In the genomic region with DNA sequence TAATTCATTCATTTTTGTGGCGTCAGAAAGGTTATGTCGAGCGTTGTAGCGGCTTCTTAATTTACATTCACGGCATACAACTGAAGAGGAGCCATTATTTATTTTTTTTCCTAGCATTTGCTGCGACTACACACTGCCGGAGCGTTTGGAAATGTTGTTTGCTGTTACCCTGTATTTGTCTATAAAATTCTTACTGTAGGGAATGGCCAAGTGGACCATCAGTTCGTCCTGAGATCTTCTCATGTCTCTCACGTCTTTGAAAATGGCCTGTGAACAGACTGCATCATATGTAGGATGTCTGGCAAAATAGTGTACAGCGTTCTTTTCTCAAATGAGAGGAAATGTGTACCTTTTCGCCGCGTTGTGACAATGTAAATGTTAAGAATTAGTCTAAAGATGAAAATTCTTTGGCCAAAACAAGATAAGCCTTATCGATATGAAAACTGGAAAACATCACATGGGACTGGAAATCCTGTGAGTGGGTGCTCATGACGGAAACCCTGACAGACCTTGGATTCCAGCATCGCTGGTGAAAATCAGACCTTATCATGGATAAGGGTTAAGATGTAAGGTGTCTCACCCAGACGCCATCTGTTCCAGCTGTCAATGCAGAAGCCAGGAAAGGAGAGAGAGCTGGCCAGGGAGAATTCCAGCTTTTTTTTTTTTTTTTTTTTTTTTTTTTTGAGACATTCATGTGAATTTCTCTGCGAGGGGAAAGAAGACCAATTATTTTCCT, we compare ENCODE assay signal across 8 cellular contexts. TPM values are rescaled to one million over a fixed set of nuclear protein-coding genes. Genes with fewer than 3 reads are reported as not detected.
A peak's percentile ranks its signal among the peaks of the same experiment; 100 is the strongest.
DNase-seq lines count a peak whose midpoint lies in the region; ATAC-seq and TF ChIP-seq lines count a peak whose summit lies in the region.

No MANE protein-coding gene starts in this region.

- intact Hi-C loops in Calu3 (cut with micrococcal nuclease; ENCODE audit: unreplicated experiment): loop anchor here (10.0 kb wide), 2 partner anchors 84 to 146 kb away; a partner anchor contains a TSS

- H3K27ac ChIP-seq in cingulate gyrus (ENCODE audit: low read depth, low read length): peak overlapping the region; percentile 3

- H3K27me3 Mint-ChIP-seq in Calu3 (ENCODE audit: unreplicated experiment): no peaks in the 10 kb centered on the region
- no peaks in the 10 kb centered on the region for H3K27me3 Mint-ChIP-seq in natural killer cell treated with Interleukin-12 subunit alpha and Interleukin-12 subunit beta and Interleukin-15 and Interleukin-18, amount 100 ng/mL, for 72 hours

- no peaks in the 10 kb centered on the region for H3K9me3 Mint-ChIP-seq in Calu3 (ENCODE audit: low read depth, unreplicated experiment)
- H3K9me3 Mint-ChIP-seq in natural killer cell treated with Interleukin-12 subunit alpha and Interleukin-12 subunit beta and Interleukin-15 and Interleukin-18, amount 100 ng/mL, for 72 hours: no peaks in the 10 kb centered on the region

- DNase-seq in Calu3 (no peak), NCI-H2171 (lab: John Stamatoyannopoulos, UW) (peak; percentile 76), SHP77 (lab: John Stamatoyannopoulos, UW) (no peak)
- no peak for DNase-seq in natural killer cell treated with Interleukin-12 subunit alpha and Interleukin-12 subunit beta and Interleukin-15 and Interleukin-18, amount 100 ng/mL, for 72 hours (ENCODE audit: low spot score)

- peak overlapping the region; percentile 73 for H3K27ac Mint-ChIP-seq in Calu3 (ENCODE audit: unreplicated experiment)
- peak overlapping the region; percentile 80 to 94 for H3K27ac Mint-ChIP-seq in natural killer cell treated with Interleukin-12 subunit alpha and Interleukin-12 subunit beta and Interleukin-15 and Interleukin-18, amount 100 ng/mL, for 72 hours

- TSS peak; percentile 71 for BruUV-seq in Calu3 (replicated peaks; lab: Mats Ljungman, UMichigan)

- no peak for ATAC-seq in natural killer cell treated with Interleukin-12 subunit alpha and Interleukin-12 subunit beta and Interleukin-15 and Interleukin-18, amount 100 ng/mL, for 72 hours
- no peak for ATAC-seq in GM21825 (IDR thresholded peaks at IDR 0.05; ENCODE audit: unreplicated experiment)
- no peak for ATAC-seq in GM21367 (IDR thresholded peaks at IDR 0.05; ENCODE audit: unreplicated experiment)
- ATAC-seq in GM19328 (IDR thresholded peaks at IDR 0.05; ENCODE audit: unreplicated experiment): no peak

- peaks cover 24% of the 10 kb centered on the region for H3K4me1 Mint-ChIP-seq in Calu3 (ENCODE audit: low read depth, unreplicated experiment)
- H3K4me1 Mint-ChIP-seq in natural killer cell treated with Interleukin-12 subunit alpha and Interleukin-12 subunit beta and Interleukin-15 and Interleukin-18, amount 100 ng/mL, for 72 hours (ENCODE audit: low read depth in 2 of 2): peaks cover 37 to 39% of the 10 kb centered on the region in 2 donors

- TF ChIP-seq CTCF in Calu3 (IDR thresholded peaks at IDR 0.05; ENCODE audit: unreplicated experiment): no peak

- H3K4me3 Mint-ChIP-seq in Calu3 (ENCODE audit: low read depth, unreplicated experiment): peak overlapping the region; percentile 86
- H3K4me3 Mint-ChIP-seq in natural killer cell treated with Interleukin-12 subunit alpha and Interleukin-12 subunit beta and Interleukin-15 and Interleukin-18, amount 100 ng/mL, for 72 hours: peak overlapping the region; percentile 92

- CTCF ChIA-PET in Calu3 (lab: Charles Lee): no interaction called here

- peaks cover 22% of the 10 kb centered on the region for H3K36me3 Mint-ChIP-seq in Calu3 (ENCODE audit: insufficient read depth, unreplicated experiment)
- H3K36me3 Mint-ChIP-seq in natural killer cell treated with Interleukin-12 subunit alpha and Interleukin-12 subunit beta and Interleukin-15 and Interleukin-18, amount 100 ng/mL, for 72 hours: peaks cover 16% of the 10 kb centered on the region

RNA-seq across cellular contexts. Expression of a gene that starts 1.5 kb away (rescaled TPM):
- total RNA-seq in Calu3 (2022): 24.2 and 24.8 TPM in 2 replicates
- total RNA-seq in natural killer cell treated with Interleukin-12 subunit alpha and Interleukin-12 subunit beta and Interleukin-15 and Interleukin-18, amount 100 ng/mL, for 72 hours: 10 to 100 TPM; 37.6 to 84.6 TPM
